In genomic region chr10:130003787-130004613, GRCh38 we compare ENCODE assay signal across 27 cellular contexts. TPM values are rescaled to one million over a fixed set of nuclear protein-coding genes. Genes with fewer than 3 reads are reported as not detected.
"Had no signal": no experiment of that assay in that cellular context is flagged by ENCODE, and none has a peak within 500 bp of the region (broad histone marks: within the 10 kb centered on the region; RNA-seq: fewer than 3 reads in every experiment).

No MANE protein-coding gene starts in this region.

- H3K4me2 ChIP-seq: KMS-11, SK-N-SH had no signal

- H3K4me3 ChIP-seq: body of pancreas, breast epithelium, SJSA1 had no signal

- H3K36me3 ChIP-seq: breast epithelium, SJSA1 had no signal

- H3K27ac ChIP-seq: body of pancreas, breast epithelium, KMS-11, SJSA1 had no signal

- H3K9ac ChIP-seq: KMS-11, SK-N-SH had no signal

- H3K4me1 ChIP-seq: body of pancreas, breast epithelium, SJSA1 had no signal

- H3K9me3 ChIP-seq: body of pancreas, SK-N-SH had no signal

- ATAC-seq: activated CD4-positive, alpha-beta T cell treated with anti-CD3 and anti-CD28 coated beads for 36 hours; body of pancreas; Panc1 had no signal

- H3K9me2 ChIP-seq: SK-N-SH had no signal

- DNase-seq: activated CD4-positive, alpha-beta memory T cell treated with anti-CD3 and anti-CD28 coated beads, Interleukin-2, amount 10 ng/mL, durations not matched to agents 7 days and 5 days; activated CD4-positive, alpha-beta T cell treated with anti-CD3 and anti-CD28 coated beads for 36 hours; activated gamma-delta T cell; activated naive CD4-positive, alpha-beta T cell treated with Interleukin-2 at 50 U/mL for 16 hours; activated naive CD8-positive, alpha-beta T cell treated with anti-CD3 and anti-CD28 coated beads, Interleukin-2, amount 10 ng/mL, durations not matched to agents 7 days and 5 days; activated T-cell treated with anti-CD3 and anti-CD28 coated beads, Interleukin-2, amount 50 U/mL, for 24 hours; amygdala; body of pancreas; NCI-H1092 treated with DMSO at 0.1 percent for 48 hours; NCI-H1417; NCI-H146; NCI-H187; NCI-H2029 treated with DMSO at 0.1 percent for 48 hours; NCI-H2107; NCI-H2171; NCI-H510A; NCI-H526; NCI-H748 treated with DMSO at 0.1 percent for 48 hours; OCI-M1; SHP77; SK-N-SH had no signal

- H3K27me3 ChIP-seq: body of pancreas, breast epithelium, SJSA1 had no signal

RNA-seq across cellular contexts. Expression of gene EBF3, which starts 39.9 kb away (rescaled TPM):
- total RNA-seq: activated CD4-positive, alpha-beta memory T cell treated with anti-CD3 and anti-CD28 coated beads, Interleukin-2, amount 10 ng/mL, durations not matched to agents 7 days and 5 days; activated CD4-positive, alpha-beta T cell treated with anti-CD3 and anti-CD28 coated beads for 36 hours; activated CD8-positive, alpha-beta memory T cell treated with anti-CD3 and anti-CD28 coated beads for 36 hours; activated naive CD8-positive, alpha-beta T cell treated with anti-CD3 and anti-CD28 coated beads, Interleukin-2, amount 10 ng/mL, durations not matched to agents 7 days and 5 days; activated T-helper 2 cell treated with anti-CD3 and anti-CD28 coated beads, Interferon-gamma antibody, Interleukin-2, Interleukin-4, amounts not matched to agents 10 μg/mL and 5 μg/mL and 100 μg/mL, durations not matched to agents 14 hours and 24 hours and 36 hours; SJSA1 had no signal
- polyA plus RNA-seq: SK-N-SH had no signal
